Comparison of ENCODE assay signal across 21 cellular contexts in genomic region chr2:101773137-101773536, GRCh38.
DNase-seq lines count a peak whose midpoint lies in the region; ATAC-seq and TF ChIP-seq lines count a peak whose summit lies in the region.
"Had no signal": no experiment of that assay in that cellular context is flagged by ENCODE, and none has a peak within 500 bp of the region (broad histone marks: within the 10 kb centered on the region; RNA-seq: fewer than 3 reads in every experiment).

No MANE protein-coding gene starts in this region.

- no peak overlapping the region for H2BK5ac ChIP-seq in trophoblast cell (ENCODE audit: low read depth, low read length, poor library complexity)

- no peak overlapping the region for H3K9ac ChIP-seq in trophoblast cell (ENCODE audit: low read length)

- peaks cover 84 to 92% (median 90%) of the 10 kb centered on the region in 3 donors for H3K4me1 Mint-ChIP-seq in T-cell
- peaks cover 82% of the 10 kb centered on the region for H3K4me1 Mint-ChIP-seq in endothelial cell (ENCODE audit: unreplicated experiment)

- H4K8ac ChIP-seq in trophoblast cell (ENCODE audit: low read depth, low read length), result no peak overlapping the region

- H3K4ac ChIP-seq in trophoblast cell (ENCODE audit: low read depth, low read length), result peak overlapping the region; percentile 77

- H3K79me1 ChIP-seq in trophoblast cell (ENCODE audit: low read length), result peaks cover 2% of the 10 kb centered on the region

- no peak overlapping the region for H3K18ac ChIP-seq in trophoblast cell (ENCODE audit: low read length)

- H4K12ac ChIP-seq in trophoblast cell (ENCODE audit: low read depth, low read length), result no peak overlapping the region

- no peak overlapping the region for H2BK120ac ChIP-seq in trophoblast cell (ENCODE audit: insufficient read depth, low read length, poor library complexity)

- H2BK12ac ChIP-seq in trophoblast cell (ENCODE audit: low read length), result no peak overlapping the region

- no peak overlapping the region for H3K4me3 ChIP-seq in trophoblast cell (ENCODE audit: low read depth, low read length)
- H3K4me3 ChIP-seq: stomach, upper lobe of right lung had no signal

- peak overlapping the region in 1 of 2 donors; percentile 35 for H3K27ac Mint-ChIP-seq in T-cell
- peak overlapping the region; percentile 98 for H3K27ac Mint-ChIP-seq in endothelial cell (ENCODE audit: unreplicated experiment)
- H3K27ac Mint-ChIP-seq: activated CD4-positive, alpha-beta memory T cell treated with anti-CD3 and anti-CD28 coated beads, Interleukin-2, amount 10 ng/mL, durations not matched to agents 7 days and 5 days had no signal

- H3K9me3 Mint-ChIP-seq in T-cell (no peaks in the 10 kb centered on the region), endothelial cell (ENCODE audit: unreplicated experiment) (no peaks in the 10 kb centered on the region)
- H3K9me3 Mint-ChIP-seq: activated CD4-positive, alpha-beta memory T cell treated with anti-CD3 and anti-CD28 coated beads, Interleukin-2, amount 10 ng/mL, durations not matched to agents 7 days and 5 days; natural killer cell treated with Interleukin-12 subunit alpha and Interleukin-12 subunit beta and Interleukin-15 and Interleukin-18, amount 100 ng/mL, for 72 hours had no signal

- no peak overlapping the region for H2AFZ ChIP-seq in trophoblast cell (ENCODE audit: insufficient read depth, low read length, poor library complexity)

- H3K79me2 ChIP-seq in trophoblast cell (ENCODE audit: control insufficient read depth, insufficient read depth, low read length, poor library complexity), result peaks cover 21% of the 10 kb centered on the region

- DNase-seq in ELF-1 (ENCODE audit: low read depth, low spot score) (peak; percentile 46), T-cell (peak in 1 of 34 experiments; percentile 9), endothelial cell (ENCODE audit: low spot score) (peak; percentile 44), trophoblast cell (no peak), hypothalamus (lab: John Stamatoyannopoulos, UW) (no peak)
- DNase-seq: activated CD4-positive, alpha-beta memory T cell treated with anti-CD3 and anti-CD28 coated beads, Interleukin-2, amount 10 ng/mL, durations not matched to agents 7 days and 5 days; central memory CD4-positive, alpha-beta T cell; head of caudate nucleus; mammary epithelial cell; MM.1S; NCI-H146; NCI-H774; SIG-M5; stimulated activated CD4-positive, alpha-beta T cell treated with anti-CD3 and anti-CD28 coated beads, Interleukin-1b, Interleukin-23, amount 100 ng/mL, for 48 hours; stomach; upper lobe of right lung had no signal

- POLR2A ChIA-PET in T-cell (lab: Charles Lee), result no interaction called here

- no peak overlapping the region for H4K91ac ChIP-seq in trophoblast cell (ENCODE audit: low read depth, low read length)

- no peak for TF ChIP-seq CTCF in endothelial cell (IDR thresholded peaks at IDR 0.05; ENCODE audit: unreplicated experiment)

- peak overlapping the region in 1 of 3 donors; percentile 51 for H3K4me3 Mint-ChIP-seq in T-cell
- H3K4me3 Mint-ChIP-seq in endothelial cell (ENCODE audit: unreplicated experiment), result no peak overlapping the region
- H3K4me3 Mint-ChIP-seq: activated CD4-positive, alpha-beta memory T cell treated with anti-CD3 and anti-CD28 coated beads, Interleukin-2, amount 10 ng/mL, durations not matched to agents 7 days and 5 days; natural killer cell treated with Interleukin-12 subunit alpha and Interleukin-12 subunit beta and Interleukin-15 and Interleukin-18, amount 100 ng/mL, for 72 hours had no signal

- H3K9me3 ChIP-seq in trophoblast cell (ENCODE audit: insufficient read depth, low read depth, low read length), result no peaks in the 10 kb centered on the region
- H3K9me3 ChIP-seq: stomach, upper lobe of right lung had no signal

- no peaks in the 10 kb centered on the region for H3K36me3 ChIP-seq in trophoblast cell (ENCODE audit: control insufficient read depth in 1 of 2, insufficient read depth in 2 of 2, low read length in 2 of 2)
- H3K36me3 ChIP-seq: stomach, upper lobe of right lung had no signal

- no CpG with 5 or more reads among the region's 5 CpGs for WGBS in trophoblast cell (ENCODE audit: extremely low coverage, insufficient coverage, insufficient read length)

- H3K27me3 ChIP-seq in trophoblast cell (ENCODE audit: insufficient read depth, low read length), result no peaks in the 10 kb centered on the region
- H3K27me3 ChIP-seq: stomach, upper lobe of right lung had no signal

- H3K36me3 Mint-ChIP-seq in T-cell (no peaks in the 10 kb centered on the region), endothelial cell (ENCODE audit: low read depth, unreplicated experiment) (peaks cover 4% of the 10 kb centered on the region)
- H3K36me3 Mint-ChIP-seq: natural killer cell treated with Interleukin-12 subunit alpha and Interleukin-12 subunit beta and Interleukin-15 and Interleukin-18, amount 100 ng/mL, for 72 hours had no signal

- no peak overlapping the region for H3K27ac ChIP-seq in trophoblast cell (ENCODE audit: low read depth, low read length)
- H3K27ac ChIP-seq: stomach, upper lobe of right lung, VCaP had no signal

- H3K27me3 Mint-ChIP-seq in T-cell (no peaks in the 10 kb centered on the region), endothelial cell (ENCODE audit: unreplicated experiment) (peaks cover 4% of the 10 kb centered on the region)
- H3K27me3 Mint-ChIP-seq: activated CD4-positive, alpha-beta memory T cell treated with anti-CD3 and anti-CD28 coated beads, Interleukin-2, amount 10 ng/mL, durations not matched to agents 7 days and 5 days; natural killer cell treated with Interleukin-12 subunit alpha and Interleukin-12 subunit beta and Interleukin-15 and Interleukin-18, amount 100 ng/mL, for 72 hours had no signal

- CTCF ChIA-PET in T-cell (lab: Charles Lee), result no interaction called here

- H2AK5ac ChIP-seq in trophoblast cell (ENCODE audit: low read length), result no peak overlapping the region

- H3K4me2 ChIP-seq in trophoblast cell (ENCODE audit: low read length), result no peak overlapping the region

- H3K23ac ChIP-seq in trophoblast cell (ENCODE audit: low read length), result no peak overlapping the region

- ATAC-seq in T-cell (replicated peaks in 1 of 4) (peak in 3 of 4 experiments; percentile 46 to 52 (median 46)), GM19395 (IDR thresholded peaks at IDR 0.05; ENCODE audit: unreplicated experiment) (no peak), GM19455 (IDR thresholded peaks at IDR 0.05; ENCODE audit: unreplicated experiment) (no peak)
- ATAC-seq: HCT116; natural killer cell treated with Interleukin-12 subunit alpha and Interleukin-12 subunit beta and Interleukin-15 and Interleukin-18, amount 100 ng/mL, for 72 hours; upper lobe of right lung had no signal

- H3K14ac ChIP-seq in trophoblast cell (ENCODE audit: low read length), result no peak overlapping the region

- peaks cover 22 to 26% of the 10 kb centered on the region in 2 experiments for H3K4me1 ChIP-seq in trophoblast cell (ENCODE audit: control insufficient read depth in 1 of 2, insufficient read depth in 2 of 2, low read length in 2 of 2)

Comparison
In these comparisons a context has a peak if more than half of its experiments do, and no peak if none do; other contexts are left out.
1. DNase-seq: peak in ELF-1 (single experiment) and endothelial cell (single experiment); none in trophoblast cell (0 of 2) and hypothalamus (0 of 51).
2. ATAC-seq: peak in T-cell (3 of 4); none in GM19395 (single experiment) and GM19455 (single experiment).